23 cellular contexts compared by ENCODE assay signal in genomic region chr6:128464790-128465189, GRCh38. TPM values are rescaled to one million over a fixed set of nuclear protein-coding genes. Genes with fewer than 3 reads are reported as not detected.
DNase-seq lines count a peak whose midpoint lies in the region; ATAC-seq and TF ChIP-seq lines count a peak whose summit lies in the region.
"Had no signal": no experiment of that assay in that cellular context is flagged by ENCODE, and none has a peak within 500 bp of the region (broad histone marks: within the 10 kb centered on the region; RNA-seq: fewer than 3 reads in every experiment).

No MANE protein-coding gene starts in this region.

- H3K27ac Mint-ChIP-seq in progenitor cell of endocrine pancreas: peak overlapping the region; percentile 73
- no peak overlapping the region for H3K27ac Mint-ChIP-seq in WTC11
- H3K27ac Mint-ChIP-seq: activated CD8-positive, alpha-beta T cell treated with anti-CD3 and anti-CD28 coated beads for 36 hours; activated naive CD8-positive, alpha-beta T cell treated with anti-CD3 and anti-CD28 coated beads, Interleukin-2, amount 50 U/mL, for 24 hours; brain; CD8-positive, alpha-beta T cell; memory B cell had no signal

- POLR2A ChIA-PET in WTC11 (lab: Charles Lee): no interaction called here

- DNase-seq in NCI-H1417 (lab: John Stamatoyannopoulos, UW): peak in 2 of 3 experiments; percentile 10 to 59
- DNase-seq in NCI-H1417 treated with DMSO at 0.1 percent for 48 hours (lab: John Stamatoyannopoulos, UW): no peak
- DNase-seq in RWPE2 (ENCODE audit: low spot score): no peak
- peak; percentile 12 for DNase-seq in fibroblast of the aortic adventitia (ENCODE audit: low read depth)
- no peak for DNase-seq in progenitor cell of endocrine pancreas (ENCODE audit: low spot score, unreplicated experiment)
- no peak for DNase-seq in omental fat pad (ENCODE audit: low spot score)
- no peak for DNase-seq in WTC11 (ENCODE audit: low spot score)
- no peak for DNase-seq in cortex of kidney (lab: John Stamatoyannopoulos, UW)
- DNase-seq: activated CD4-positive, CD25-positive, alpha-beta regulatory T cell treated with anti-CD3 and anti-CD28 coated beads, Interleukin-2, amount 50 U/mL, for 72 hours; activated CD8-positive, alpha-beta T cell treated with anti-CD3 and anti-CD28 coated beads for 36 hours; activated effector memory CD4-positive, alpha-beta T cell treated with Interleukin-2 at 50 U/mL for 16 hours; activated naive CD8-positive, alpha-beta T cell treated with anti-CD3 and anti-CD28 coated beads, Interleukin-2, amount 50 U/mL, for 24 hours; CD8-positive, alpha-beta T cell; DND-41; GOT3; NCI-H446 treated with DMSO at 0.1 percent for 48 hours; stimulated activated CD4-positive, alpha-beta T cell treated with anti-CD3 and anti-CD28 coated beads, Interleukin-2, amount 100 ng/mL, for 24 hours; T-helper 1 cell; upper lobe of left lung had no signal

- no peak overlapping the region for H3K4me3 ChIP-seq in RWPE2 (ENCODE audit: severe bottlenecking)
- H3K4me3 ChIP-seq in fibroblast of the aortic adventitia (ENCODE audit: low read depth, low read length): no peak overlapping the region
- H3K4me3 ChIP-seq: SJSA1, upper lobe of left lung had no signal

- H3K27me3 Mint-ChIP-seq in progenitor cell of endocrine pancreas (no peaks in the 10 kb centered on the region), WTC11 (ENCODE audit: low read depth) (no peaks in the 10 kb centered on the region)
- H3K27me3 Mint-ChIP-seq: activated CD8-positive, alpha-beta T cell treated with anti-CD3 and anti-CD28 coated beads for 36 hours; activated naive CD8-positive, alpha-beta T cell treated with anti-CD3 and anti-CD28 coated beads, Interleukin-2, amount 50 U/mL, for 24 hours; brain had no signal

- no peaks in the 10 kb centered on the region for H3K27me3 ChIP-seq in RWPE2 (ENCODE audit: insufficient read depth, poor library complexity, severe bottlenecking)
- H3K27me3 ChIP-seq: SJSA1, upper lobe of left lung had no signal

- H3K4me3 Mint-ChIP-seq in progenitor cell of endocrine pancreas (ENCODE audit: low read depth) (no peak overlapping the region), WTC11 (no peak overlapping the region)
- H3K4me3 Mint-ChIP-seq: activated CD8-positive, alpha-beta T cell treated with anti-CD3 and anti-CD28 coated beads for 36 hours; activated naive CD8-positive, alpha-beta T cell treated with anti-CD3 and anti-CD28 coated beads, Interleukin-2, amount 50 U/mL, for 24 hours; brain; CD8-positive, alpha-beta T cell; memory B cell had no signal

- no peak for TF ChIP-seq CTCF in RWPE2 (IDR thresholded peaks at IDR 0.05; ENCODE audit: poor library complexity, severe bottlenecking)
- TF ChIP-seq CTCF in fibroblast of the aortic adventitia (IDR thresholded peaks at IDR 0.05; ENCODE audit: insufficient read depth, low read length): no peak
- TF ChIP-seq CTCF in progenitor cell of endocrine pancreas (IDR thresholded peaks at IDR 0.05; ENCODE audit: unreplicated experiment): no peak
- TF ChIP-seq CTCF in omental fat pad (IDR thresholded peaks at IDR 0.05): no peak
- no peak for TF ChIP-seq CTCF in WTC11 (IDR thresholded peaks at IDR 0.05)

- H3K36me3 ChIP-seq in RWPE2 (ENCODE audit: low read depth): peaks cover 13% of the 10 kb centered on the region
- H3K36me3 ChIP-seq: SJSA1, upper lobe of left lung had no signal

- H3K27ac ChIP-seq in RWPE2 (ENCODE audit: poor library complexity, severe bottlenecking): peak overlapping the region; percentile 60
- H3K27ac ChIP-seq: SJSA1, upper lobe of left lung had no signal

- H3K4me1 ChIP-seq in RWPE2 (ENCODE audit: insufficient read depth, poor library complexity, severe bottlenecking): peaks cover 36% of the 10 kb centered on the region
- H3K4me1 ChIP-seq: SJSA1 had no signal

- H3K9me3 ChIP-seq in RWPE2 (ENCODE audit: severe bottlenecking): no peaks in the 10 kb centered on the region
- H3K9me3 ChIP-seq: SJSA1, upper lobe of left lung had no signal

- no peak for ATAC-seq in RWPE2 (ENCODE audit: low read depth)
- no peak for ATAC-seq in omental fat pad (ENCODE audit: low FRiP score)
- no peak for ATAC-seq in WTC11
- ATAC-seq: activated CD8-positive, alpha-beta T cell treated with anti-CD3 and anti-CD28 coated beads for 36 hours; activated naive CD8-positive, alpha-beta T cell treated with anti-CD3 and anti-CD28 coated beads, Interleukin-2, amount 50 U/mL, for 24 hours; CD8-positive, alpha-beta T cell; Panc1 had no signal

- H3K36me3 Mint-ChIP-seq in progenitor cell of endocrine pancreas (ENCODE audit: insufficient read depth) (peaks cover 7% of the 10 kb centered on the region), WTC11 (no peaks in the 10 kb centered on the region)
- H3K36me3 Mint-ChIP-seq: CD8-positive, alpha-beta T cell; memory B cell had no signal

- H3K4me1 Mint-ChIP-seq in progenitor cell of endocrine pancreas (ENCODE audit: low read depth) (peaks cover 30% of the 10 kb centered on the region), WTC11 (no peaks in the 10 kb centered on the region)
- H3K4me1 Mint-ChIP-seq: activated naive CD8-positive, alpha-beta T cell treated with anti-CD3 and anti-CD28 coated beads, Interleukin-2, amount 50 U/mL, for 24 hours; memory B cell had no signal

- peaks cover 3% of the 10 kb centered on the region for H3K9me3 Mint-ChIP-seq in progenitor cell of endocrine pancreas (ENCODE audit: low read depth)
- no peaks in the 10 kb centered on the region for H3K9me3 Mint-ChIP-seq in WTC11
- H3K9me3 Mint-ChIP-seq: activated CD8-positive, alpha-beta T cell treated with anti-CD3 and anti-CD28 coated beads for 36 hours; activated naive CD8-positive, alpha-beta T cell treated with anti-CD3 and anti-CD28 coated beads, Interleukin-2, amount 50 U/mL, for 24 hours; CD8-positive, alpha-beta T cell; memory B cell had no signal

- CTCF ChIA-PET in WTC11 (lab: Charles Lee): no interaction called here

TF ChIP-seq in WTC11, 78 proteins besides CTCF, POLR2A, EP300 and RAD21:
- TF ChIP-seq ZNF396 (CRISPR knock-in tag; IDR thresholded peaks at IDR 0.05; ENCODE audit: borderline replicate concordance): no peak
- no peak for TF ChIP-seq SMAD3 (CRISPR knock-in tag; IDR thresholded peaks at IDR 0.05; ENCODE audit: borderline replicate concordance)
- TF ChIP-seq, protein P1, sequence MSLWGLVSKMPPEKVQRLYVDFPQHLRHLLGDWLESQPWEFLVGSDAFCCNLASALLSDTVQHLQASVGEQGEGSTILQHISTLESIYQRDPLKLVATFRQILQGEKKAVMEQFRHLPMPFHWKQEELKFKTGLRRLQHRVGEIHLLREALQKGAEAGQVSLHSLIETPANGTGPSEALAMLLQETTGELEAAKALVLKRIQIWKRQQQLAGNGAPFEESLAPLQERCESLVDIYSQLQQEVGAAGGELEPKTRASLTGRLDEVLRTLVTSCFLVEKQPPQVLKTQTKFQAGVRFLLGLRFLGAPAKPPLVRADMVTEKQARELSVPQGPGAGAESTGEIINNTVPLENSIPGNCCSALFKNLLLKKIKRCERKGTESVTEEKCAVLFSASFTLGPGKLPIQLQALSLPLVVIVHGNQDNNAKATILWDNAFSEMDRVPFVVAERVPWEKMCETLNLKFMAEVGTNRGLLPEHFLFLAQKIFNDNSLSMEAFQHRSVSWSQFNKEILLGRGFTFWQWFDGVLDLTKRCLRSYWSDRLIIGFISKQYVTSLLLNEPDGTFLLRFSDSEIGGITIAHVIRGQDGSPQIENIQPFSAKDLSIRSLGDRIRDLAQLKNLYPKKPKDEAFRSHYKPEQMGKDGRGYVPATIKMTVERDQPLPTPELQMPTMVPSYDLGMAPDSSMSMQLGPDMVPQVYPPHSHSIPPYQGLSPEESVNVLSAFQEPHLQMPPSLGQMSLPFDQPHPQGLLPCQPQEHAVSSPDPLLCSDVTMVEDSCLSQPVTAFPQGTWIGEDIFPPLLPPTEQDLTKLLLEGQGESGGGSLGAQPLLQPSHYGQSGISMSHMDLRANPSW (CRISPR knock-in tag; conservative IDR thresholded peaks at IDR 0.05; ENCODE audit: low read depth): no peak
- TF ChIP-seq JAZF1 (CRISPR knock-in tag; IDR thresholded peaks at IDR 0.05): no peak

RNA-seq across cellular contexts. Expression of gene PTPRK, which starts 55.6 kb away (rescaled TPM):
- total RNA-seq in fibroblast of the aortic adventitia (ENCODE audit: low replicate concordance) (27.1 and 70.2 TPM in 2 replicates), progenitor cell of endocrine pancreas (86.2 and 93.7 TPM in 2 replicates), omental fat pad (10 to 100 TPM; 16.2 to 32.6 (median 20.9) TPM), WTC11 (2021) (39.9 to 44.8 TPM (median 41.3 TPM) in 3 replicates)

Comparison
In these comparisons a context has a peak if more than half of its experiments do, and no peak if none do; other contexts are left out.
1. DNase-seq: peak in NCI-H1417 (2 of 3) and fibroblast of the aortic adventitia (single experiment); none in NCI-H1417 treated with DMSO at 0.1 percent for 48 hours (single experiment), RWPE2 (single experiment), progenitor cell of endocrine pancreas (single experiment), omental fat pad (single experiment), WTC11 (single experiment) and cortex of kidney (single experiment).